ENCODE assay signal across 2 cellular contexts in the genomic region with DNA sequence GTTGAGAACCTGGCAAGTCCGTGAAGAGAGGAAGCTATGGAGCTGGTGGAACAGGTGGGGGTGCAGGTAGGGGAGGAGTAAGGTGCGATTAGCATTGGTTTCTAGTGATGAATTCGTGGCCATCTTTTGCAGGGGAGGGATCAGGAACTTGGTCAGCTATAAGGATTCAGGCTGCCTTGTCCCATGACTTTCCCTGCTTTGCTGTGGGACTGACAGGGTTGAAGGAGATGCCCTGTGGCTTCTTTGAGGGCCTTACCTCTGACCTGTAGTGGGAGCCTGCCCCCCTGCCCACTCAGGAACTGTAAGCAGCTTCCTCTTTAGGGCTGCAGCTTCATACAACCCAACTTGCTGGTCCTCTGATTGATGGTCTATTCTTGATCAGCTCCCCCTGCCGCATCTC.
TF ChIP-seq lines count a peak whose summit lies in the region.

No MANE protein-coding gene starts in this region.

TF ChIP-seq in HEK293, 187 proteins besides CTCF, POLR2A, EP300 and RAD21:
- TF ChIP-seq ZNF664 (tag by site-specific recombination; IDR thresholded peaks at IDR 0.05) (no peak), SCRT2 (tag by site-specific recombination; IDR thresholded peaks at IDR 0.05) (0 out of 2 replicates have a peak, but pooled peaks have one; percentile 10)
TF ChIP-seq in HEK293: peak in this region for 1.

TF ChIP-seq in IMR-90, 13 proteins besides CTCF, POLR2A, EP300 and RAD21:
- TF ChIP-seq BHLHE40 (IDR thresholded peaks at IDR 0.05; ENCODE audit: low read depth, low read length) = no peak
- no peak for TF ChIP-seq NFE2L2 (IDR thresholded peaks at IDR 0.05; ENCODE audit: low read depth, low read length)
- no peak for TF ChIP-seq SMC3 (IDR thresholded peaks at IDR 0.05; ENCODE audit: low read depth, low read length)
- no peak for TF ChIP-seq CHD1 (IDR thresholded peaks at IDR 0.05; ENCODE audit: low read depth, low read length)
- no peak for TF ChIP-seq MAZ (IDR thresholded peaks at IDR 0.05; ENCODE audit: borderline replicate concordance, low read depth, low read length)
